In the genomic region with DNA sequence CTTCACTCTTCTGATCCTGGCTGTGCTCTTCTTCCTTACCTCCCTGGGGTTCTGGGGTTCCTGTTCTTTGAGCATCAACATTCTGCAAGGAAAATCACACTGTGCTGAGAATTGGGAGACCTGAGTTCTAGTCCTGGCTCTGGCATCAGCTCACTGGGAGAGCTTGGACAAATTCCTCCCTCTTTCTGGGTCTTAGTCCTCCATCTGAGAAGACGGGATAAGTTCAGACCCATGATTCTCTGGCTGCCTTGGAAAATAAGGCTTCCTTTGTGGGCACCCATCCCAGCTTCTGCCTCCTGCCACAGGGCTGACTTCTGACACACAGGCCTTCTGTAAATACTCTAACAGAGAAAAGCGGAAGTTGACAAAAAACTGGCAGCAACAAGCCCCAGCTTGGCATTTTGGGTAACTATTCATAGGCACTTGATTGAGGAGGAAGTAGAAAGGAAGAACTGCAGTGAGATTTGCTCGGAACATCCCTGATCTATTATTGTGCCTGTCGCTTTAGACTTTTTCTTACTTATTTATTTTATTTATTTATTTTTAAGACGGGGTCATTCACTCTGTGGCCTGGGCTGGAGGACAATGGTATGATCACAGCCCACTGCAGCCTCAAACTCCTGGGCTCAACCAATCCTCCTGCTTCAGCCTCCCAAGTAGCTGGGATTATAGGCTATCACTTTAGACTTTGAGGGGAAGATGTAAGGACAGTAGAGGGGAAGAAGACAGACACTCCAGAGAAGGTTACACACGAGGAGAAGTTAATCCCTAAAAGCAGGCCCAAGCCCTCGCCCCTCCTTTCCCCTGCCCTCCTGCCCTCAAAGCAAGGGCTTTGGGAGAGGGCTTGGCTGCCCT, we compare ENCODE assay signal across 1 cellular context.
TF ChIP-seq lines count a peak whose summit lies in the region.

No MANE protein-coding gene starts in this region.

TF ChIP-seq in HepG2, 621 proteins besides CTCF, POLR2A, EP300 and RAD21 (continued from another document and continues in another):
- TF ChIP-seq, protein P1, sequence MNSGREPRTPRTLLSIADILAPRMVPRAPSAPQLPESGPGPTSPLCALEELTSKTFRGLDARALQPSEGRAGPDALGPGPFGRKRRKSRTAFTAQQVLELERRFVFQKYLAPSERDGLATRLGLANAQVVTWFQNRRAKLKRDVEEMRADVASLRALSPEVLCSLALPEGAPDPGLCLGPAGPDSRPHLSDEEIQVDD (CRISPR knock-in tag; IDR thresholded peaks at IDR 0.05; ENCODE audit: borderline replicate concordance), result no peak
- TF ChIP-seq IRF2 (CRISPR knock-in tag; IDR thresholded peaks at IDR 0.05), result peak; percentile 83
- peak; percentile 86 for TF ChIP-seq POLR2G (IDR thresholded peaks at IDR 0.05; ENCODE audit: low read depth, low read length)
- TF ChIP-seq, protein P2, sequence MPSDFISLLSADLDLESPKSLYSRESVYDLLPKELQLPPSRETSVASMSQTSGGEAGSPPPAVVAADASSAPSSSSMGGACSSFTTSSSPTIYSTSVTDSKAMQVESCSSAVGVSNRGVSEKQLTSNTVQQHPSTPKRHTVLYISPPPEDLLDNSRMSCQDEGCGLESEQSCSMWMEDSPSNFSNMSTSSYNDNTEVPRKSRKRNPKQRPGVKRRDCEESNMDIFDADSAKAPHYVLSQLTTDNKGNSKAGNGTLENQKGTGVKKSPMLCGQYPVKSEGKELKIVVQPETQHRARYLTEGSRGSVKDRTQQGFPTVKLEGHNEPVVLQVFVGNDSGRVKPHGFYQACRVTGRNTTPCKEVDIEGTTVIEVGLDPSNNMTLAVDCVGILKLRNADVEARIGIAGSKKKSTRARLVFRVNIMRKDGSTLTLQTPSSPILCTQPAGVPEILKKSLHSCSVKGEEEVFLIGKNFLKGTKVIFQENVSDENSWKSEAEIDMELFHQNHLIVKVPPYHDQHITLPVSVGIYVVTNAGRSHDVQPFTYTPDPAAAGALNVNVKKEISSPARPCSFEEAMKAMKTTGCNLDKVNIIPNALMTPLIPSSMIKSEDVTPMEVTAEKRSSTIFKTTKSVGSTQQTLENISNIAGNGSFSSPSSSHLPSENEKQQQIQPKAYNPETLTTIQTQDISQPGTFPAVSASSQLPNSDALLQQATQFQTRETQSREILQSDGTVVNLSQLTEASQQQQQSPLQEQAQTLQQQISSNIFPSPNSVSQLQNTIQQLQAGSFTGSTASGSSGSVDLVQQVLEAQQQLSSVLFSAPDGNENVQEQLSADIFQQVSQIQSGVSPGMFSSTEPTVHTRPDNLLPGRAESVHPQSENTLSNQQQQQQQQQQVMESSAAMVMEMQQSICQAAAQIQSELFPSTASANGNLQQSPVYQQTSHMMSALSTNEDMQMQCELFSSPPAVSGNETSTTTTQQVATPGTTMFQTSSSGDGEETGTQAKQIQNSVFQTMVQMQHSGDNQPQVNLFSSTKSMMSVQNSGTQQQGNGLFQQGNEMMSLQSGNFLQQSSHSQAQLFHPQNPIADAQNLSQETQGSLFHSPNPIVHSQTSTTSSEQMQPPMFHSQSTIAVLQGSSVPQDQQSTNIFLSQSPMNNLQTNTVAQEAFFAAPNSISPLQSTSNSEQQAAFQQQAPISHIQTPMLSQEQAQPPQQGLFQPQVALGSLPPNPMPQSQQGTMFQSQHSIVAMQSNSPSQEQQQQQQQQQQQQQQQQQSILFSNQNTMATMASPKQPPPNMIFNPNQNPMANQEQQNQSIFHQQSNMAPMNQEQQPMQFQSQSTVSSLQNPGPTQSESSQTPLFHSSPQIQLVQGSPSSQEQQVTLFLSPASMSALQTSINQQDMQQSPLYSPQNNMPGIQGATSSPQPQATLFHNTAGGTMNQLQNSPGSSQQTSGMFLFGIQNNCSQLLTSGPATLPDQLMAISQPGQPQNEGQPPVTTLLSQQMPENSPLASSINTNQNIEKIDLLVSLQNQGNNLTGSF (CRISPR knock-in tag; IDR thresholded peaks at IDR 0.05), result no peak
- TF ChIP-seq, protein P3, sequence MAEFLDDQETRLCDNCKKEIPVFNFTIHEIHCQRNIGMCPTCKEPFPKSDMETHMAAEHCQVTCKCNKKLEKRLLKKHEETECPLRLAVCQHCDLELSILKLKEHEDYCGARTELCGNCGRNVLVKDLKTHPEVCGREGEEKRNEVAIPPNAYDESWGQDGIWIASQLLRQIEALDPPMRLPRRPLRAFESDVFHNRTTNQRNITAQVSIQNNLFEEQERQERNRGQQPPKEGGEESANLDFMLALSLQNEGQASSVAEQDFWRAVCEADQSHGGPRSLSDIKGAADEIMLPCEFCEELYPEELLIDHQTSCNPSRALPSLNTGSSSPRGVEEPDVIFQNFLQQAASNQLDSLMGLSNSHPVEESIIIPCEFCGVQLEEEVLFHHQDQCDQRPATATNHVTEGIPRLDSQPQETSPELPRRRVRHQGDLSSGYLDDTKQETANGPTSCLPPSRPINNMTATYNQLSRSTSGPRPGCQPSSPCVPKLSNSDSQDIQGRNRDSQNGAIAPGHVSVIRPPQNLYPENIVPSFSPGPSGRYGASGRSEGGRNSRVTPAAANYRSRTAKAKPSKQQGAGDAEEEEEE (CRISPR knock-in tag; IDR thresholded peaks at IDR 0.05; ENCODE audit: borderline replicate concordance), result no peak
- TF ChIP-seq, protein P4, sequence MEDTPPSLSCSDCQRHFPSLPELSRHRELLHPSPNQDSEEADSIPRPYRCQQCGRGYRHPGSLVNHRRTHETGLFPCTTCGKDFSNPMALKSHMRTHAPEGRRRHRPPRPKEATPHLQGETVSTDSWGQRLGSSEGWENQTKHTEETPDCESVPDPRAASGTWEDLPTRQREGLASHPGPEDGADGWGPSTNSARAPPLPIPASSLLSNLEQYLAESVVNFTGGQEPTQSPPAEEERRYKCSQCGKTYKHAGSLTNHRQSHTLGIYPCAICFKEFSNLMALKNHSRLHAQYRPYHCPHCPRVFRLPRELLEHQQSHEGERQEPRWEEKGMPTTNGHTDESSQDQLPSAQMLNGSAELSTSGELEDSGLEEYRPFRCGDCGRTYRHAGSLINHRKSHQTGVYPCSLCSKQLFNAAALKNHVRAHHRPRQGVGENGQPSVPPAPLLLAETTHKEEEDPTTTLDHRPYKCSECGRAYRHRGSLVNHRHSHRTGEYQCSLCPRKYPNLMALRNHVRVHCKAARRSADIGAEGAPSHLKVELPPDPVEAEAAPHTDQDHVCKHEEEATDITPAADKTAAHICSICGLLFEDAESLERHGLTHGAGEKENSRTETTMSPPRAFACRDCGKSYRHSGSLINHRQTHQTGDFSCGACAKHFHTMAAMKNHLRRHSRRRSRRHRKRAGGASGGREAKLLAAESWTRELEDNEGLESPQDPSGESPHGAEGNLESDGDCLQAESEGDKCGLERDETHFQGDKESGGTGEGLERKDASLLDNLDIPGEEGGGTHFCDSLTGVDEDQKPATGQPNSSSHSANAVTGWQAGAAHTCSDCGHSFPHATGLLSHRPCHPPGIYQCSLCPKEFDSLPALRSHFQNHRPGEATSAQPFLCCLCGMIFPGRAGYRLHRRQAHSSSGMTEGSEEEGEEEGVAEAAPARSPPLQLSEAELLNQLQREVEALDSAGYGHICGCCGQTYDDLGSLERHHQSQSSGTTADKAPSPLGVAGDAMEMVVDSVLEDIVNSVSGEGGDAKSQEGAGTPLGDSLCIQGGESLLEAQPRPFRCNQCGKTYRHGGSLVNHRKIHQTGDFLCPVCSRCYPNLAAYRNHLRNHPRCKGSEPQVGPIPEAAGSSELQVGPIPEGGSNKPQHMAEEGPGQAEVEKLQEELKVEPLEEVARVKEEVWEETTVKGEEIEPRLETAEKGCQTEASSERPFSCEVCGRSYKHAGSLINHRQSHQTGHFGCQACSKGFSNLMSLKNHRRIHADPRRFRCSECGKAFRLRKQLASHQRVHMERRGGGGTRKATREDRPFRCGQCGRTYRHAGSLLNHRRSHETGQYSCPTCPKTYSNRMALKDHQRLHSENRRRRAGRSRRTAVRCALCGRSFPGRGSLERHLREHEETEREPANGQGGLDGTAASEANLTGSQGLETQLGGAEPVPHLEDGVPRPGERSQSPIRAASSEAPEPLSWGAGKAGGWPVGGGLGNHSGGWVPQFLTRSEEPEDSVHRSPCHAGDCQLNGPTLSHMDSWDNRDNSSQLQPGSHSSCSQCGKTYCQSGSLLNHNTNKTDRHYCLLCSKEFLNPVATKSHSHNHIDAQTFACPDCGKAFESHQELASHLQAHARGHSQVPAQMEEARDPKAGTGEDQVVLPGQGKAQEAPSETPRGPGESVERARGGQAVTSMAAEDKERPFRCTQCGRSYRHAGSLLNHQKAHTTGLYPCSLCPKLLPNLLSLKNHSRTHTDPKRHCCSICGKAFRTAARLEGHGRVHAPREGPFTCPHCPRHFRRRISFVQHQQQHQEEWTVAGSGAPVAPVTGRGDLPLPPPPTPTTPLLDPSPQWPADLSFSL (CRISPR knock-in tag; IDR thresholded peaks at IDR 0.05), result no peak
- TF ChIP-seq EZH2 (conservative IDR thresholded peaks at IDR 0.05; ENCODE audit: low read depth, low read length), result no peak
- TF ChIP-seq RARG (CRISPR knock-in tag; IDR thresholded peaks at IDR 0.05; ENCODE audit: low read depth), result no peak
- TF ChIP-seq NPAS2 (CRISPR knock-in tag; IDR thresholded peaks at IDR 0.05; ENCODE audit: borderline replicate concordance), result no peak
- no peak for TF ChIP-seq ZNF326 (CRISPR knock-in tag; IDR thresholded peaks at IDR 0.05; ENCODE audit: borderline replicate concordance)
- TF ChIP-seq ZC3H4 (CRISPR knock-in tag; IDR thresholded peaks at IDR 0.05; ENCODE audit: borderline replicate concordance), result no peak
- TF ChIP-seq, protein P5, sequence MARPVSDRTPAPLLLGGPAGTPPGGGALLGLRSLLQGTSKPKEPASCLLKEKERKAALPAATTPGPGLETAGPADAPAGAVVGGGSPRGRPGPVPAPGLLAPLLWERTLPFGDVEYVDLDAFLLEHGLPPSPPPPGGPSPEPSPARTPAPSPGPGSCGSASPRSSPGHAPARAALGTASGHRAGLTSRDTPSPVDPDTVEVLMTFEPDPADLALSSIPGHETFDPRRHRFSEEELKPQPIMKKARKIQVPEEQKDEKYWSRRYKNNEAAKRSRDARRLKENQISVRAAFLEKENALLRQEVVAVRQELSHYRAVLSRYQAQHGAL (CRISPR knock-in tag; IDR thresholded peaks at IDR 0.05; ENCODE audit: not compliant biosample characterization), result no peak
- no peak for TF ChIP-seq ZNF34 (CRISPR knock-in tag; IDR thresholded peaks at IDR 0.05; ENCODE audit: borderline replicate concordance)
- no peak for TF ChIP-seq ARHGAP35 (CRISPR knock-in tag; IDR thresholded peaks at IDR 0.05; ENCODE audit: borderline replicate concordance)
- no peak for TF ChIP-seq ZNF557 (CRISPR knock-in tag; IDR thresholded peaks at IDR 0.05)
- no peak for TF ChIP-seq ZNF629 (CRISPR knock-in tag; conservative IDR thresholded peaks at IDR 0.05)
- no peak for TF ChIP-seq MEIS2 (CRISPR knock-in tag; IDR thresholded peaks at IDR 0.05)
- TF ChIP-seq, protein P6, sequence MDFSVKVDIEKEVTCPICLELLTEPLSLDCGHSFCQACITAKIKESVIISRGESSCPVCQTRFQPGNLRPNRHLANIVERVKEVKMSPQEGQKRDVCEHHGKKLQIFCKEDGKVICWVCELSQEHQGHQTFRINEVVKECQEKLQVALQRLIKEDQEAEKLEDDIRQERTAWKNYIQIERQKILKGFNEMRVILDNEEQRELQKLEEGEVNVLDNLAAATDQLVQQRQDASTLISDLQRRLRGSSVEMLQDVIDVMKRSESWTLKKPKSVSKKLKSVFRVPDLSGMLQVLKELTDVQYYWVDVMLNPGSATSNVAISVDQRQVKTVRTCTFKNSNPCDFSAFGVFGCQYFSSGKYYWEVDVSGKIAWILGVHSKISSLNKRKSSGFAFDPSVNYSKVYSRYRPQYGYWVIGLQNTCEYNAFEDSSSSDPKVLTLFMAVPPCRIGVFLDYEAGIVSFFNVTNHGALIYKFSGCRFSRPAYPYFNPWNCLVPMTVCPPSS (IDR thresholded peaks at IDR 0.05), result no peak
- TF ChIP-seq RNF2 (conservative IDR thresholded peaks at IDR 0.05; ENCODE audit: low read depth), result no peak
- no peak for TF ChIP-seq NRL (CRISPR knock-in tag; IDR thresholded peaks at IDR 0.05; ENCODE audit: borderline replicate concordance)
- TF ChIP-seq RXRB (CRISPR knock-in tag; IDR thresholded peaks at IDR 0.05; ENCODE audit: borderline replicate concordance), result peak; percentile 89
- TF ChIP-seq ZNF451 (CRISPR knock-in tag; IDR thresholded peaks at IDR 0.05), result no peak
- TF ChIP-seq, protein P7, sequence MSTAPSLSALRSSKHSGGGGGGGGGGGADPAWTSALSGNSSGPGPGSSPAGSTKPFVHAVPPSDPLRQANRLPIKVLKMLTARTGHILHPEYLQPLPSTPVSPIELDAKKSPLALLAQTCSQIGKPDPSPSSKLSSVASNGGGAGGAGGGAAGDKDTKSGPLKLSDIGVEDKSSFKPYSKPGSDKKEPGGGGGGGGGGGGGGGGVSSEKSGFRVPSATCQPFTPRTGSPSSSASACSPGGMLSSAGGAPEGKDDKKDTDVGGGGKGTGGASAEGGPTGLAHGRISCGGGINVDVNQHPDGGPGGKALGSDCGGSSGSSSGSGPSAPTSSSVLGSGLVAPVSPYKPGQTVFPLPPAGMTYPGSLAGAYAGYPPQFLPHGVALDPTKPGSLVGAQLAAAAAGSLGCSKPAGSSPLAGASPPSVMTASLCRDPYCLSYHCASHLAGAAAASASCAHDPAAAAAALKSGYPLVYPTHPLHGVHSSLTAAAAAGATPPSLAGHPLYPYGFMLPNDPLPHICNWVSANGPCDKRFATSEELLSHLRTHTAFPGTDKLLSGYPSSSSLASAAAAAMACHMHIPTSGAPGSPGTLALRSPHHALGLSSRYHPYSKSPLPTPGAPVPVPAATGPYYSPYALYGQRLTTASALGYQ (CRISPR knock-in tag; IDR thresholded peaks at IDR 0.05), result no peak
- TF ChIP-seq ZBTB7B (CRISPR knock-in tag; IDR thresholded peaks at IDR 0.05), result peak; percentile 57; the same call in 1 of the 2 replicates
- no peak for TF ChIP-seq ZNF430 (CRISPR knock-in tag; IDR thresholded peaks at IDR 0.05)
- TF ChIP-seq JDP2 (CRISPR knock-in tag; IDR thresholded peaks at IDR 0.05; ENCODE audit: borderline replicate concordance), result no peak
- TF ChIP-seq ZNF432 (CRISPR knock-in tag; IDR thresholded peaks at IDR 0.05; ENCODE audit: borderline replicate concordance), result no peak
- no peak for TF ChIP-seq ASH2L (IDR thresholded peaks at IDR 0.05; ENCODE audit: insufficient read length, low read depth, low read length)
- no peak for TF ChIP-seq ZNF724P (CRISPR knock-in tag; IDR thresholded peaks at IDR 0.05; ENCODE audit: borderline replicate concordance)
- TF ChIP-seq, protein P8, sequence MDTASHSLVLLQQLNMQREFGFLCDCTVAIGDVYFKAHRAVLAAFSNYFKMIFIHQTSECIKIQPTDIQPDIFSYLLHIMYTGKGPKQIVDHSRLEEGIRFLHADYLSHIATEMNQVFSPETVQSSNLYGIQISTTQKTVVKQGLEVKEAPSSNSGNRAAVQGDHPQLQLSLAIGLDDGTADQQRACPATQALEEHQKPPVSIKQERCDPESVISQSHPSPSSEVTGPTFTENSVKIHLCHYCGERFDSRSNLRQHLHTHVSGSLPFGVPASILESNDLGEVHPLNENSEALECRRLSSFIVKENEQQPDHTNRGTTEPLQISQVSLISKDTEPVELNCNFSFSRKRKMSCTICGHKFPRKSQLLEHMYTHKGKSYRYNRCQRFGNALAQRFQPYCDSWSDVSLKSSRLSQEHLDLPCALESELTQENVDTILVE (CRISPR knock-in tag; IDR thresholded peaks at IDR 0.05), result 0 out of 2 replicates have a peak, but pooled peaks have one; percentile 47
- 0 out of 2 replicates have a peak, but pooled peaks have one; percentile 14 for TF ChIP-seq HMG20B (CRISPR knock-in tag; conservative IDR thresholded peaks at IDR 0.05)
- no peak; the same call in 1 of the 2 replicates for TF ChIP-seq ZNF878 (CRISPR knock-in tag; IDR thresholded peaks at IDR 0.05)
- no peak for TF ChIP-seq NAIF1 (CRISPR knock-in tag; IDR thresholded peaks at IDR 0.05; ENCODE audit: borderline replicate concordance)
- TF ChIP-seq, protein P9, sequence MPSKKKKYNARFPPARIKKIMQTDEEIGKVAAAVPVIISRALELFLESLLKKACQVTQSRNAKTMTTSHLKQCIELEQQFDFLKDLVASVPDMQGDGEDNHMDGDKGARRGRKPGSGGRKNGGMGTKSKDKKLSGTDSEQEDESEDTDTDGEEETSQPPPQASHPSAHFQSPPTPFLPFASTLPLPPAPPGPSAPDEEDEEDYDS (CRISPR knock-in tag; IDR thresholded peaks at IDR 0.05), result peak; percentile 83
- TF ChIP-seq HNRNPH1 (optimal IDR thresholded peaks at IDR 0.05; ENCODE audit: low read depth, low read length), result no peak
- no peak for TF ChIP-seq GZF1 (CRISPR knock-in tag; IDR thresholded peaks at IDR 0.05)
